8 cellular contexts compared by ENCODE assay signal in the genomic region with DNA sequence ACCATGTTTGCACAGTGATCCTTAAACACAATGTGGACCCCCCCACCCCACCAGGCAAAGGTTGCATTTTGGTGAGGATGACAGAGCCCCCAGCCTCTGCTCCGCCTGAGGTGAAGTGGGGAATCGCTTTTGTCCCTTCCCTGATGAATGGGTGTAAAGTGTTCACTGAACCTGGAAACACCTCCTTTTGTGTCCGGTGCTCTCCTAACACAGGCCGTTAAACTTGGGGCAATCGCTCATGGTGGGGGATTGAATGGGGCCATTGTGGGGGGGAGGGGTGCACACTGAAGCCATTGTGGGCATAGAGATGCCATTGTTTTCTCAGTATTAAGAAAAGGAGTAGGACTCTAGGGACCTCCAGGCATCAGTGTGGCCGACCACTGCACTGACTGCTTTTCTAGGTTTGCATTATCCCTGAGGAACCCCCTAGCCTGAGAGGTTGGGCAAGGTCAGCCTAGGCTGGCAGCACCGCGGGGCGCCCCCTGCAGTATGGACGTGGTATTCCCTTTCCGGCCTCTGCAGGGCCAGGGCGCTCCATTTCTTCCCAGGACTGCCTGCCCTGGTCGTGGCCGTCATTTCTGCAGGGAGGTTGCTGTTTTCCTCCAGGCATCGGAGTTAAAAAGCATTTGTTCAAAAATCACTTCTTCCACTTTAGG.
DNase-seq lines count a peak whose midpoint lies in the region; ATAC-seq and TF ChIP-seq lines count a peak whose summit lies in the region.

No MANE protein-coding gene starts in this region.

- H3K4me1 ChIP-seq in DND-41 (ENCODE audit: insufficient read depth, low read length) (peaks cover 12% of the 10 kb centered on the region), ascending aorta (peaks cover 6 to 35% of the 10 kb centered on the region in 2 donors), lower lobe of right lung (peaks cover 42% of the 10 kb centered on the region)

- intact Hi-C loops in ascending aorta (cut with DNase I): loop anchor here (5.0 kb wide), 2 partner anchors 36 to 156 kb away; a partner anchor contains a TSS
- intact Hi-C loops in lower lobe of right lung (cut with DNase I): no loop called here

- no peak overlapping the region for H3K9ac ChIP-seq in DND-41 (ENCODE audit: low read depth, low read length)

- H3K27ac ChIP-seq in DND-41 (ENCODE audit: low read length): no peak overlapping the region
- H3K27ac ChIP-seq in ascending aorta: peak overlapping the region in 1 of 2 donors; percentile 77
- H3K27ac ChIP-seq in lower lobe of right lung: no peak overlapping the region

- peaks cover 9% of the 10 kb centered on the region for H3K36me3 ChIP-seq in DND-41 (ENCODE audit: insufficient read depth, low read length)
- no peaks in the 10 kb centered on the region for H3K36me3 ChIP-seq in ascending aorta
- H3K36me3 ChIP-seq in lower lobe of right lung: no peaks in the 10 kb centered on the region

- ATAC-seq in DND-41 (ENCODE audit: insufficient read depth, low read depth) (0 out of 3 replicates have a peak, but pooled peaks have one; percentile 50), lower lobe of right lung (peak in 1 of 2 donors; percentile 47), GM18870 (IDR thresholded peaks at IDR 0.05; ENCODE audit: unreplicated experiment) (no peak), HG02642 (IDR thresholded peaks at IDR 0.05; ENCODE audit: poor library complexity, unreplicated experiment) (no peak), HG03097 (IDR thresholded peaks at IDR 0.05; ENCODE audit: low FRiP score, unreplicated experiment) (no peak), HG02678 (IDR thresholded peaks at IDR 0.05; ENCODE audit: unreplicated experiment) (no peak)

- H2AFZ ChIP-seq in DND-41 (ENCODE audit: low read depth, low read length): no peak overlapping the region

- TF ChIP-seq CTCF in DND-41 (IDR thresholded peaks at IDR 0.05; ENCODE audit: borderline replicate concordance, extremely low read depth, low read length, poor library complexity, severe bottlenecking) (peak; percentile 70), ascending aorta (IDR thresholded peaks at IDR 0.05) (peak in 2 of 3 experiments; percentile 37 to 48), lower lobe of right lung (IDR thresholded peaks at IDR 0.05) (peak; percentile 54)

- no peaks in the 10 kb centered on the region for H3K9me3 ChIP-seq in DND-41 (ENCODE audit: insufficient read depth, low read length, severe bottlenecking)
- H3K9me3 ChIP-seq in ascending aorta: no peaks in the 10 kb centered on the region
- no peaks in the 10 kb centered on the region for H3K9me3 ChIP-seq in lower lobe of right lung

- H3K4me3 ChIP-seq in DND-41 (ENCODE audit: low read depth in 1 of 2, low read length in 2 of 2): no peak overlapping the region
- H3K4me3 ChIP-seq in ascending aorta: no peak overlapping the region
- H3K4me3 ChIP-seq in lower lobe of right lung: no peak overlapping the region

- peaks cover 15% of the 10 kb centered on the region for H3K79me2 ChIP-seq in DND-41 (ENCODE audit: insufficient read depth, low read length)

- H3K27me3 ChIP-seq in DND-41 (ENCODE audit: insufficient read depth, low read length, poor library complexity) (no peaks in the 10 kb centered on the region), ascending aorta (no peaks in the 10 kb centered on the region), lower lobe of right lung (ENCODE audit: low read depth) (no peaks in the 10 kb centered on the region)

- peaks cover 38% of the 10 kb centered on the region for H4K20me1 ChIP-seq in DND-41 (ENCODE audit: insufficient read depth, low read length)

- DNase-seq in DND-41: peak; percentile 24
- DNase-seq in NAMALWA (ENCODE audit: low spot score): peak; percentile 5
- no peak for DNase-seq in ascending aorta (ENCODE audit: low spot score in 2 of 2)
- peak; percentile 60 for DNase-seq in lower lobe of right lung

- H3K4me2 ChIP-seq in DND-41 (ENCODE audit: insufficient read depth, low read length): no peak overlapping the region

Comparison
In these comparisons a context has a peak if more than half of its experiments do, and no peak if none do; other contexts are left out.
1. DNase-seq: peak in DND-41 (single experiment), NAMALWA (single experiment) and lower lobe of right lung (single experiment); none in ascending aorta (0 of 2).
2. Peak in every context shown above with its lines, with median percentiles within 50 percentile points of each other: CTCF ChIP-seq.